Comparison of ENCODE assay signal across 6 cellular contexts in the genomic region with DNA sequence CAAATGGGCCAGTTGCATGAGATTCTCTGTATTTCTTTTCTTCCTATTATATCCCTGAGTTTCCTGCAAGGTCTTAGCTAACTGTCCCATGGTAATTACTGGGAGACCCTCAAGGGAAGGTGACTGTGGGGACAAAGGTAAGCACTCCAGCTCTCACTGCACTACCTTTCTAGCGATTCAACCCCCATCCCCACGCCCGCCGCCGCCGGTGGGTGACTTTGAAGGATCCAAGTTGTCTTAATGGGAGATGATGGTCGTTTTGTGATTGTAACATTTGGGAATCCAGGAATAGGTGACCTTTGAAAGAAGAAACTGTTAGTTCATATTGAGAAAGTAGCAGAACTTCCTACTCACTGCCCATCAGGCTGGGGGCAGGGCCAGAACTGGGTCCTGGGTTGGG.
"Had no signal": no experiment of that assay in that cellular context is flagged by ENCODE, and none has a peak within 500 bp of the region (broad histone marks: within the 10 kb centered on the region; RNA-seq: fewer than 3 reads in every experiment).

No MANE protein-coding gene starts in this region.

- DNase-seq: HFFc6, IMR-90 had no signal

- H3K4me1 ChIP-seq: HAP-1 had no signal

- H3K4me2 ChIP-seq: GM23338 had no signal

- H3K9me3 ChIP-seq: HAP-1 had no signal

- H3K27ac ChIP-seq: HL-60 had no signal

- FAIRE-seq: K562 had no signal

- H3K4me3 ChIP-seq: GM23338, HAP-1, K562 had no signal

- H3K36me3 ChIP-seq: HAP-1 had no signal
